17 cellular contexts compared by ENCODE assay signal in the genomic region with DNA sequence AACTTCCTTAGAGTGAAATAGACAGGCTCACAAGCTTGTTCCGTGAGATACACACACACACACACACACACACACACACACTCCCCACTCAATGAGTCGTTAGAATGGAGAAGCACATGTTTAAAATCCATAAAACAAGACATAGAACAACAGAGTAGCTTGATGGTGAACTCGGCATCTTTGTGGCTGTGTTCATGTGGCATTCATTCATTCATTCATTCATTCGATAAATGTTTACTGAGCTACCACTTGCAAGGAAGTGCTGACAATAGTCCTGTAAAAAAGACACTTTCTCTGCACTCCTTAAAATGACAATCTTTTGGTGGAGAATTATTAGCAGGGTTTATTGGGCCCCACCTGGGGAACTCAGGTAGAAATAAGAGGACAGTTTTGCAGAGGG.
DNase-seq lines count a peak whose midpoint lies in the region; ATAC-seq, FAIRE-seq and TF ChIP-seq lines count a peak whose summit lies in the region.
"Had no signal": no experiment of that assay in that cellular context is flagged by ENCODE, and none has a peak within 500 bp of the region (broad histone marks: within the 10 kb centered on the region; RNA-seq: fewer than 3 reads in every experiment).

No MANE protein-coding gene starts in this region.

- WGBS in A549 (ENCODE audit: missing lambda C conversion rate): 88% methylated on average over 4 of the region's 4 CpGs
- WGBS in K562 (ENCODE audit: insufficient coverage, low coverage, missing lambda C conversion rate): 40% methylated on average over 3 of the region's 4 CpGs

- H3K27ac ChIP-seq in A549 (peak overlapping the region; percentile 63 to 73; a peak in 4 of 6 replicates), K562 (ENCODE audit: extremely low read depth, low read depth, low read length) (no peak overlapping the region)
- H3K27ac ChIP-seq in BLaER1 treated with 17β-estradiol and CSF1 and Interleukin-3, amounts not matched to agents 10 nM and 100 nM: no peak overlapping the region
- H3K27ac ChIP-seq: KMS-11 had no signal

- no peaks in the 10 kb centered on the region for H4K20me1 ChIP-seq in BLaER1 treated with 17β-estradiol and CSF1 and Interleukin-3, amounts not matched to agents 10 nM and 100 nM
- no peaks in the 10 kb centered on the region for H4K20me1 ChIP-seq in K562 (replicated peaks; ENCODE audit: control insufficient read depth, insufficient read depth, low read length)

- TF ChIP-seq EP300 in A549 (IDR thresholded peaks at IDR 0.05) (no peak), K562 (IDR thresholded peaks at IDR 0.05; ENCODE audit: low read length) (no peak)

- TF ChIP-seq CTCF in A549 (IDR thresholded peaks at IDR 0.05) (no peak), K562 (IDR thresholded peaks at IDR 0.05 in 2 of 3, conservative IDR thresholded peaks at IDR 0.05 in 1 of 3; ENCODE audit: insufficient read depth in 2 of 3, low read depth in 1 of 3, low read length in 3 of 3) (no peak)

- BruUV-seq in K562 (replicated peaks; lab: Mats Ljungman, UMichigan): no TSS peak

- H3K36me3 ChIP-seq in BLaER1 treated with 17β-estradiol and CSF1 and Interleukin-3, amounts not matched to agents 10 nM and 100 nM: no peaks in the 10 kb centered on the region
- H3K36me3 ChIP-seq in K562 (ENCODE audit: control insufficient read depth, insufficient read depth, low read length): no peaks in the 10 kb centered on the region
- H3K36me3 ChIP-seq: BE2C had no signal

- H3K4me2 ChIP-seq in A549 (no peak overlapping the region), K562 (ENCODE audit: insufficient read depth, low read length) (no peak overlapping the region)
- peak overlapping the region in 10 of 11 experiments; percentile 13 to 89 (median 49); a peak in 19 of 22 replicates for H3K4me2 ChIP-seq in BLaER1 treated with 17β-estradiol and CSF1 and Interleukin-3, amounts not matched to agents 10 nM and 100 nM
- H3K4me2 ChIP-seq: GM23338, KMS-11 had no signal

- ATAC-seq in A549 (no peak), K562 (no peak), HG03045 (IDR thresholded peaks at IDR 0.05; ENCODE audit: unreplicated experiment) (no peak)
- ATAC-seq: GM23338 had no signal

- TF ChIP-seq POLR2A in A549 (IDR thresholded peaks at IDR 0.05; ENCODE audit: low read length) (no peak), K562 (conservative IDR thresholded peaks at IDR 0.05) (no peak)

- CTCF ChIA-PET in A549 (lab: Yijun Ruan, JAX) (interaction anchor here (0.8 to 9.4 kb wide), 17 partner anchors 8 to 998 kb away, joined by 3 to 303 read pairs (median 6); a partner anchor contains a TSS), K562 (lab: Yijun Ruan, JAX; ENCODE audit: low intra/inter-chr PET ratio) (interaction anchor here (1.7 kb wide), 1 partner anchor 342 kb away, joined by 4 read pairs; no protein-coding TSS in a partner anchor)

- H3K9me3 ChIP-seq in A549 (no peaks in the 10 kb centered on the region), K562 (replicated peaks; ENCODE audit: control insufficient read depth, insufficient read depth, low read depth, low read length) (no peaks in the 10 kb centered on the region)
- no peaks in the 10 kb centered on the region; a peak in 1 of 22 replicates for H3K9me3 ChIP-seq in BLaER1 treated with 17β-estradiol and CSF1 and Interleukin-3, amounts not matched to agents 10 nM and 100 nM (replicated peaks in 1 of 11)
- H3K9me3 ChIP-seq: BE2C had no signal

- H3K9me1 ChIP-seq in K562 (ENCODE audit: control insufficient read depth, insufficient read depth, low read length): no peaks in the 10 kb centered on the region

- DNase-seq in A549 (ENCODE audit: low read depth in 1 of 2, low spot score in 1 of 2) (no peak), RPMI7951 (ENCODE audit: low read depth) (peak; percentile 5), K562 (ENCODE audit: extremely low read depth in 1 of 4, low spot score in 3 of 4) (no peak), HT-29 (ENCODE audit: low spot score) (no peak), NCI-H1436 (lab: John Stamatoyannopoulos, UW) (no peak)
- DNase-seq: ACHN; BE2C; CD4-positive, alpha-beta memory T cell; DMS153; DMS79; GF-D8; HFFc6 had no signal

- in situ Hi-C loops in K562 (cut with MboI): loop anchor here (5.0 to 25.0 kb wide), 2 partner anchors 345 to 620 kb away; no protein-coding TSS in a partner anchor

- no peaks in the 10 kb centered on the region for H3K27me3 ChIP-seq in BLaER1 treated with 17β-estradiol and CSF1 and Interleukin-3, amounts not matched to agents 10 nM and 100 nM
- H3K27me3 ChIP-seq in K562 (ENCODE audit: control insufficient read depth in 2 of 2, insufficient read depth in 2 of 2, low read length in 2 of 2): no peaks in the 10 kb centered on the region
- H3K27me3 ChIP-seq: BE2C had no signal

- POLR2A ChIA-PET in A549 (lab: Yijun Ruan, JAX) (no interaction called here), K562 (lab: Yijun Ruan, JAX) (interaction anchor here (0.5 to 0.9 kb wide), 2 partner anchors 255 to 349 kb away, joined by 3 read pairs; no protein-coding TSS in a partner anchor)

- H3K9ac ChIP-seq in BLaER1 treated with 17β-estradiol and CSF1 and Interleukin-3, amounts not matched to agents 10 nM and 100 nM: no peak overlapping the region
- no peak overlapping the region for H3K9ac ChIP-seq in K562 (ENCODE audit: insufficient read depth in 1 of 2, low read depth in 2 of 2, low read length in 2 of 2)
- H3K9ac ChIP-seq: KMS-11 had no signal

- peaks cover 34% of the 10 kb centered on the region for H3K4me1 ChIP-seq in A549
- peaks cover 49 to 78% (median 71%) of the 10 kb centered on the region in 10 experiments for H3K4me1 ChIP-seq in BLaER1 treated with 17β-estradiol and CSF1 and Interleukin-3, amounts not matched to agents 10 nM and 100 nM
- peaks cover 4 to 5% of the 10 kb centered on the region in 2 experiments; a peak in 4 of 5 replicates for H3K4me1 ChIP-seq in K562 (replicated peaks in 1 of 2; ENCODE audit: control insufficient read depth in 2 of 2, insufficient read depth in 2 of 2, low read length in 2 of 2)
- H3K4me1 ChIP-seq: BE2C had no signal

- FAIRE-seq in A549 (lab: Jason Lieb, UNC) (no peak), K562 (lab: Jason Lieb, UNC) (no peak)
- FAIRE-seq: H54 had no signal

- no peak overlapping the region for H2AFZ ChIP-seq in K562 (ENCODE audit: low read depth, low read length)
- H2AFZ ChIP-seq: GM23338 had no signal

- H3K79me2 ChIP-seq in K562 (ENCODE audit: control insufficient read depth, insufficient read depth, low read length): no peaks in the 10 kb centered on the region

- TF ChIP-seq RAD21 in A549 (conservative IDR thresholded peaks at IDR 0.05 in 1 of 2, IDR thresholded peaks at IDR 0.05 in 1 of 2): no peak
- no peak for TF ChIP-seq RAD21 in K562 (CRISPR knock-in tag; conservative IDR thresholded peaks at IDR 0.05 in 1 of 2, IDR thresholded peaks at IDR 0.05 in 1 of 2)

- H3K4me3 ChIP-seq in A549 (no peak overlapping the region), K562 (no peak overlapping the region)
- no peak overlapping the region for H3K4me3 ChIP-seq in BLaER1 treated with 17β-estradiol and CSF1 and Interleukin-3, amounts not matched to agents 10 nM and 100 nM
- H3K4me3 ChIP-seq: GM23338 had no signal

- intact Hi-C loops in K562 (cut with micrococcal nuclease): no loop called here

TF ChIP-seq in A549, 52 proteins besides CTCF, POLR2A, EP300 and RAD21:
- TF ChIP-seq SREBF2 (IDR thresholded peaks at IDR 0.05) (no peak), CHD2 (IDR thresholded peaks at IDR 0.05; ENCODE audit: low read length, partially characterized antibody) (no peak)

TF ChIP-seq in K562, 482 proteins besides CTCF, POLR2A, EP300 and RAD21:
- TF ChIP-seq ZNF24 (IDR thresholded peaks at IDR 0.05): peak; percentile 86
- TF ChIP-seq, protein P1, sequence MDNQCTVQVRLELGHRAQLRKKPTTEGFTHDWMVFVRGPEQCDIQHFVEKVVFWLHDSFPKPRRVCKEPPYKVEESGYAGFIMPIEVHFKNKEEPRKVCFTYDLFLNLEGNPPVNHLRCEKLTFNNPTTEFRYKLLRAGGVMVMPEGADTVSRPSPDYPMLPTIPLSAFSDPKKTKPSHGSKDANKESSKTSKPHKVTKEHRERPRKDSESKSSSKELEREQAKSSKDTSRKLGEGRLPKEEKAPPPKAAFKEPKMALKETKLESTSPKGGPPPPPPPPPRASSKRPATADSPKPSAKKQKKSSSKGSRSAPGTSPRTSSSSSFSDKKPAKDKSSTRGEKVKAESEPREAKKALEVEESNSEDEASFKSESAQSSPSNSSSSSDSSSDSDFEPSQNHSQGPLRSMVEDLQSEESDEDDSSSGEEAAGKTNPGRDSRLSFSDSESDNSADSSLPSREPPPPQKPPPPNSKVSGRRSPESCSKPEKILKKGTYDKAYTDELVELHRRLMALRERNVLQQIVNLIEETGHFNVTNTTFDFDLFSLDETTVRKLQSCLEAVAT (IDR thresholded peaks at IDR 0.05): no peak

Comparison
In these comparisons a context has a peak if more than half of its experiments do, and no peak if none do; other contexts are left out.
1. H3K27ac ChIP-seq: peak in A549 (2 of 2); none in BLaER1 treated with 17β-estradiol and CSF1 and Interleukin-3, amounts not matched to agents 10 nM and 100 nM (0 of 11) and K562 (single experiment).
2. H3K4me2 ChIP-seq: peak in BLaER1 treated with 17β-estradiol and CSF1 and Interleukin-3, amounts not matched to agents 10 nM and 100 nM (10 of 11); none in A549 (single experiment) and K562 (single experiment).